ENCODE assay signal across 30 cellular contexts in genomic region chr5:131659290-131659689, GRCh38.
"Had no signal": no experiment of that assay in that cellular context is flagged by ENCODE, and none has a peak within 500 bp of the region (broad histone marks: within the 10 kb centered on the region; RNA-seq: fewer than 3 reads in every experiment).

No MANE protein-coding gene starts in this region.

- H3K27me3 Mint-ChIP-seq: activated CD8-positive, alpha-beta T cell treated with anti-CD3 and anti-CD28 coated beads for 36 hours; activated naive CD8-positive, alpha-beta T cell; activated T-helper 17 cell treated with anti-CD3 and anti-CD28 coated beads, Interleukin-2, amount 50 U/mL, for 72 hours; central memory CD8-positive, alpha-beta T cell; effector memory CD8-positive, alpha-beta T cell had no signal

- H3K4me1 ChIP-seq: esophagus squamous epithelium had no signal

- H3K4me3 Mint-ChIP-seq: activated CD8-positive, alpha-beta T cell treated with anti-CD3 and anti-CD28 coated beads for 36 hours; activated naive CD8-positive, alpha-beta T cell; activated T-cell treated with anti-CD3 and anti-CD28 coated beads, Interleukin-2, amount 50 U/mL, for 4 hours; activated T-helper 17 cell treated with anti-CD3 and anti-CD28 coated beads, Interleukin-2, amount 50 U/mL, for 72 hours; central memory CD8-positive, alpha-beta T cell; effector memory CD8-positive, alpha-beta T cell; WTC11 had no signal

- H3K4me3 ChIP-seq: esophagus squamous epithelium, gastroesophageal sphincter had no signal

- H3K27me3 ChIP-seq: brain microvascular endothelial cell, esophagus squamous epithelium, gastroesophageal sphincter had no signal

- H3K27ac Mint-ChIP-seq: activated CD8-positive, alpha-beta T cell treated with anti-CD3 and anti-CD28 coated beads for 36 hours; activated naive CD8-positive, alpha-beta T cell; activated T-helper 17 cell treated with anti-CD3 and anti-CD28 coated beads, Interleukin-2, amount 50 U/mL, for 72 hours; effector memory CD8-positive, alpha-beta T cell; WTC11 had no signal

- DNase-seq: activated CD4-positive, alpha-beta T cell treated with anti-CD3 and anti-CD28 coated beads for 48 hours; activated CD4-positive, alpha-beta T cell treated with anti-CD3 and anti-CD28 coated beads, Interleukin-2, amount 50 U/mL, for 1 hour; activated CD4-positive, alpha-beta T cell treated with anti-CD3 and anti-CD28 coated beads, Interleukin-2, amount 50 U/mL, for 48 hours; activated CD8-positive, alpha-beta memory T cell treated with anti-CD3 and anti-CD28 coated beads for 24 hours; activated CD8-positive, alpha-beta T cell treated with anti-CD3 and anti-CD28 coated beads for 36 hours; activated effector memory CD4-positive, alpha-beta T cell treated with Interleukin-2 at 50 U/mL for 16 hours; activated gamma-delta T cell treated with Interleukin-2 at 50 U/mL for 16 hours; activated naive CD4-positive, alpha-beta T cell treated with anti-CD3 and anti-CD28 coated beads, Interleukin-2, amount 50 U/mL, for 16 hours; activated naive CD4-positive, alpha-beta T cell treated with Interleukin-2 at 50 U/mL for 16 hours; activated T-cell treated with anti-CD3 and anti-CD28 coated beads, Interleukin-2, amount 50 U/mL, for 4 hours; amniotic stem cell; anterior cingulate cortex; brain microvascular endothelial cell; cortex of kidney; dermis blood vessel endothelial cell; effector CD4-positive, alpha-beta T cell; effector memory CD8-positive, alpha-beta T cell; esophagus squamous epithelium; foreskin melanocyte; T-helper 2 cell had no signal

- H3K27ac ChIP-seq: brain microvascular endothelial cell, epithelial cell of prostate, esophagus squamous epithelium, gastroesophageal sphincter had no signal

- ATAC-seq: activated CD8-positive, alpha-beta T cell treated with anti-CD3 and anti-CD28 coated beads for 36 hours; activated T-cell treated with anti-CD3 and anti-CD28 coated beads, Interleukin-2, amount 50 U/mL, for 4 hours; activated T-helper 17 cell treated with anti-CD3 and anti-CD28 coated beads, Interleukin-2, amount 50 U/mL, for 72 hours; effector memory CD8-positive, alpha-beta T cell; gastroesophageal sphincter; WTC11 had no signal

- H3K4me1 Mint-ChIP-seq: activated T-helper 17 cell treated with anti-CD3 and anti-CD28 coated beads, Interleukin-2, amount 50 U/mL, for 72 hours; WTC11 had no signal

- FAIRE-seq: astrocyte, bronchial epithelial cell, colon, endothelial cell of umbilical vein had no signal
